Comparison of ENCODE assay signal across 2 cellular contexts in the genomic region with DNA sequence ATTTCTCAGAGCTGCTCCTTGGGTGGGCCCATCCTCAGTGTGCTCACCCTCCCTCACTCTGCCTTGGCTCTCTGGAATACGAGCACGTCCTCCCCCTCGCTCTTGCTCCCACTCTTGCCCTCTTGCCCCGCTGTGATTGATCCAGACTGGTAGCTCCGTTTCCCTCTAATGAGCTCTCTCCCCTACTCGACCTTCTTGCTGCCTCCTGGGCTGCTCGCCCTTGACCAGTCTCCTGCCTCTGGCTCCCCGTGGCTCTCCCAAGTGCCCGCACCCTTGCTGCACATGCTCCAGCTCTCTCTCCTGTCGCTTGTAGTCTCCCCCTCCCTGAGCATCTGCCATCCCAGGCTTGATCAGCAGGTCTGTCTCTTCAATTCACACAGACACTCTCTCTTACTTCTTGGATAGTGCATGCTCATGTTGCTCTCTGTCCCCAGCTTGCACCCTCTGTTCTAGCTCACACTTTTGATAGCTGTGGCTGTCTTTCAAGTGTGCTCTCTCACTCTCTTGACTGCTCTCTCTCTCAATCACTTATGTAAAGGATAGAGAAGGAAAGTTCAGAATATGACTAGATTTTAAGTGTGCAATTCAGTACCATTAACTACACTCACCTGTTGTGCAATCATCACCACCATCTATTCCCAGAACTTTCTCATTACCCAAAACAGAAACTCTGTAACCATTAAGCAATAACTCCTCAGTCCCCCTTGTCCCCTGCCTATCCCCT.
TF ChIP-seq lines count a peak whose summit lies in the region.

No MANE protein-coding gene starts in this region.

TF ChIP-seq in IMR-90, 13 proteins besides CTCF, POLR2A, EP300 and RAD21:
- TF ChIP-seq SMC3 (IDR thresholded peaks at IDR 0.05; ENCODE audit: low read depth, low read length) (no peak), CEBPB (IDR thresholded peaks at IDR 0.05; ENCODE audit: low read depth, low read length) (peak; percentile 88), RFX5 (IDR thresholded peaks at IDR 0.05; ENCODE audit: low read depth, low read length) (no peak)
TF ChIP-seq in IMR-90: peak in this region for 1.

TF ChIP-seq in GM12891, 5 proteins besides CTCF, POLR2A, EP300 and RAD21:
- TF ChIP-seq PAX5 (IDR thresholded peaks at IDR 0.05; ENCODE audit: insufficient read depth, low read length, severe bottlenecking): no peak
- TF ChIP-seq SPI1 (IDR thresholded peaks at IDR 0.05; ENCODE audit: low read depth, low read length): no peak
- no peak for TF ChIP-seq POU2F2 (IDR thresholded peaks at IDR 0.05; ENCODE audit: low read depth, low read length)
- no peak for TF ChIP-seq POLR2AphosphoS5 (IDR thresholded peaks at IDR 0.05; ENCODE audit: low read depth, low read length)
- TF ChIP-seq TAF1 (IDR thresholded peaks at IDR 0.05; ENCODE audit: low read depth, low read length): no peak
